8 cellular contexts compared by ENCODE assay signal in the genomic region with DNA sequence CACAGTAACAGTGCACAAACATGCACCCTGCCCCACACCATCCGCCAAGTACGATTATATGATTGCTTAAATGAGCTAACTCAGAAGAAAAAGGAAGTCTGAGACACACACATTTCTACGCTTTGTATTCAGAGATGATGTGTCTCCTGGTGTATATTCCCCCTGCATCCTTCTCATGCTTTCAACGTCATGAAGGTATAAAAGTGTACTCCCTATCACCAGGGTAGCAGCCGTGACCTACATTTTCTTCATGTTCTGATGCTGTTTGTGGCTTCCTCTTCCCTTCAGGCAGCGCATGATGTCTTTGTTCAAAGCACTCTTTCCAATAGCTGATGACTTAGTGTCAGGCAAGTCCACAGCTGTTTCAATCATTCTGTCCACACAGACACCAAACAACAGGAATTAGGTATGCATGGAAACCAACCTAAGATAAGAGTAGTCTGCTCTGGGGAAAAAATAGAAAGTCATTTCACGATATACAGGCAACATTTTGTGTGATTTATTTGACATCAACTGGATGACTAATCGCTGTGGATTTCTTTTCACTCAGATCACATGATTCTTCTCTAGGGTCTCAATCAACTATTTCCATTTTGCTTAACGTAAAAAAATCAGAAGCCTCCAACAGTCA.
DNase-seq lines count a peak whose midpoint lies in the region; ATAC-seq and TF ChIP-seq lines count a peak whose summit lies in the region.

No MANE protein-coding gene starts in this region.

- no peaks in the 10 kb centered on the region for H3K9me3 Mint-ChIP-seq in memory B cell

- H3K9me3 ChIP-seq in SJSA1 (replicated peaks) = no peaks in the 10 kb centered on the region
- H3K9me3 ChIP-seq in thoracic aorta = no peaks in the 10 kb centered on the region

- H3K27me3 Mint-ChIP-seq in memory B cell = no peaks in the 10 kb centered on the region

- TF ChIP-seq CTCF in thoracic aorta (IDR thresholded peaks at IDR 0.05) = no peak

- H3K27me3 ChIP-seq in SJSA1 (replicated peaks) (no peaks in the 10 kb centered on the region), thoracic aorta (replicated peaks; ENCODE audit: insufficient read depth) (no peaks in the 10 kb centered on the region)

- H3K4me3 Mint-ChIP-seq in memory B cell = peak overlapping the region; percentile 54

- H3K4me3 ChIP-seq in SJSA1 (no peak overlapping the region), thoracic aorta (peak overlapping the region; percentile 1)

- DNase-seq in SJSA1 (ENCODE audit: low read depth in 1 of 2, low spot score in 2 of 2) = peak in 1 of 2 experiments; percentile 55
- DNase-seq in activated naive CD8-positive, alpha-beta T cell treated with anti-CD3 and anti-CD28 coated beads, Interleukin-2, amount 50 U/mL, for 16 hours (ENCODE audit: low read depth, low spot score) = peak; percentile 18
- DNase-seq in memory B cell (ENCODE audit: low spot score in 2 of 2) = peak in 1 of 2 donors; percentile 35
- DNase-seq in thoracic aorta (ENCODE audit: low spot score) = no peak
- no peak for DNase-seq in AG08395 (ENCODE audit: low spot score)
- DNase-seq in iPS-NIHi7 (ENCODE audit: extremely low spot score) = no peak

- no peaks in the 10 kb centered on the region for H3K36me3 ChIP-seq in SJSA1
- H3K36me3 ChIP-seq in thoracic aorta = no peaks in the 10 kb centered on the region

- H3K27ac ChIP-seq in SJSA1 (peak overlapping the region; percentile 34), thoracic aorta (peak overlapping the region in 1 of 2 donors; percentile 40)

- ATAC-seq in GM18867 (IDR thresholded peaks at IDR 0.05; ENCODE audit: unreplicated experiment) (peak; percentile 38), memory B cell (ENCODE audit: low read depth) (peak; percentile 82), thoracic aorta (ENCODE audit: insufficient number of reproducible peaks, low FRiP score, low read depth) (no peak), HG03457 (IDR thresholded peaks at IDR 0.05; ENCODE audit: unreplicated experiment) (no peak)

- peaks cover 15% of the 10 kb centered on the region for H3K4me1 ChIP-seq in SJSA1 (replicated peaks)
- peaks cover 20 to 23% of the 10 kb centered on the region in 2 donors for H3K4me1 ChIP-seq in thoracic aorta (ENCODE audit: control insufficient read depth in 1 of 2, low read depth in 2 of 2)

- peaks cover 29% of the 10 kb centered on the region for H3K4me1 Mint-ChIP-seq in memory B cell

- no peaks in the 10 kb centered on the region for H3K36me3 Mint-ChIP-seq in memory B cell

- H3K27ac Mint-ChIP-seq in memory B cell = peak overlapping the region; percentile 22

Comparison
In these comparisons a context has a peak if more than half of its experiments do, and no peak if none do; other contexts are left out.
1. ATAC-seq: peak in GM18867 (single experiment) and memory B cell (single experiment); none in thoracic aorta (single experiment) and HG03457 (single experiment).